Comparison of ENCODE assay signal across 1 cellular context in genomic region chr21:14300074-14300473, GRCh38.
TF ChIP-seq lines count a peak whose summit lies in the region.

No MANE protein-coding gene starts in this region.

TF ChIP-seq in K562, 482 proteins besides CTCF, POLR2A, EP300 and RAD21 (continued from another document):
- TF ChIP-seq, protein P1, sequence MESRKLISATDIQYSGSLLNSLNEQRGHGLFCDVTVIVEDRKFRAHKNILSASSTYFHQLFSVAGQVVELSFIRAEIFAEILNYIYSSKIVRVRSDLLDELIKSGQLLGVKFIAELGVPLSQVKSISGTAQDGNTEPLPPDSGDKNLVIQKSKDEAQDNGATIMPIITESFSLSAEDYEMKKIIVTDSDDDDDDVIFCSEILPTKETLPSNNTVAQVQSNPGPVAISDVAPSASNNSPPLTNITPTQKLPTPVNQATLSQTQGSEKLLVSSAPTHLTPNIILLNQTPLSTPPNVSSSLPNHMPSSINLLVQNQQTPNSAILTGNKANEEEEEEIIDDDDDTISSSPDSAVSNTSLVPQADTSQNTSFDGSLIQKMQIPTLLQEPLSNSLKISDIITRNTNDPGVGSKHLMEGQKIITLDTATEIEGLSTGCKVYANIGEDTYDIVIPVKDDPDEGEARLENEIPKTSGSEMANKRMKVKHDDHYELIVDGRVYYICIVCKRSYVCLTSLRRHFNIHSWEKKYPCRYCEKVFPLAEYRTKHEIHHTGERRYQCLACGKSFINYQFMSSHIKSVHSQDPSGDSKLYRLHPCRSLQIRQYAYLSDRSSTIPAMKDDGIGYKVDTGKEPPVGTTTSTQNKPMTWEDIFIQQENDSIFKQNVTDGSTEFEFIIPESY (CRISPR knock-in tag; IDR thresholded peaks at IDR 0.05): no peak
- TF ChIP-seq SRSF1 (IDR thresholded peaks at IDR 0.05; ENCODE audit: low read depth, low read length): no peak
- no peak for TF ChIP-seq JUNB (CRISPR knock-in tag; conservative IDR thresholded peaks at IDR 0.05)
- no peak for TF ChIP-seq HEY1 (CRISPR knock-in tag; IDR thresholded peaks at IDR 0.05; ENCODE audit: borderline replicate concordance)
- TF ChIP-seq ZNF639 (CRISPR knock-in tag; conservative IDR thresholded peaks at IDR 0.05 in 1 of 2, IDR thresholded peaks at IDR 0.05 in 1 of 2): no peak
- TF ChIP-seq NCOA1 (IDR thresholded peaks at IDR 0.05; ENCODE audit: low read depth): no peak
- TF ChIP-seq KDM4B (IDR thresholded peaks at IDR 0.05; ENCODE audit: borderline replicate concordance in 2 of 2, low read depth in 1 of 2): no peak
